21 cellular contexts compared by ENCODE assay signal in genomic region chr3:23431759-23432158, GRCh38.
"Had no signal": no experiment of that assay in that cellular context is flagged by ENCODE, and none has a peak within 500 bp of the region (broad histone marks: within the 10 kb centered on the region; RNA-seq: fewer than 3 reads in every experiment).

No MANE protein-coding gene starts in this region.

- H3K36me3 ChIP-seq: brain microvascular endothelial cell, cardiac muscle cell, MG63 had no signal

- H3K4me3 ChIP-seq: cardiac muscle cell, MG63 had no signal

- H3K27ac ChIP-seq: brain microvascular endothelial cell, cardiac muscle cell had no signal

- ATAC-seq: activated CD4-positive, CD25-positive, alpha-beta regulatory T cell treated with anti-CD3 and anti-CD28 coated beads, Interleukin-2, amount 50 U/mL, for 24 hours; activated CD8-positive, alpha-beta T cell treated with anti-CD3 and anti-CD28 coated beads, Interleukin-2, amount 10 ng/mL, durations not matched to agents 7 days and 5 days; activated naive CD8-positive, alpha-beta T cell treated with anti-CD3 and anti-CD28 coated beads, Interleukin-2, amount 50 U/mL, for 24 hours had no signal

- H3K9me3 ChIP-seq: MG63 had no signal

- H3K27me3 ChIP-seq: brain microvascular endothelial cell, cardiac muscle cell, MG63 had no signal

- DNase-seq: activated CD4-positive, alpha-beta T cell treated with anti-CD3 and anti-CD28 coated beads for 4 hours; activated CD4-positive, alpha-beta T cell treated with anti-CD3 and anti-CD28 coated beads, Interleukin-2, amount 50 U/mL, for 4 hours; activated CD8-positive, alpha-beta memory T cell treated with anti-CD3 and anti-CD28 coated beads, Interleukin-2, amount 50 U/mL, for 48 hours; activated CD8-positive, alpha-beta T cell treated with anti-CD3 and anti-CD28 coated beads, Interleukin-2, amount 10 ng/mL, durations not matched to agents 7 days and 5 days; activated naive CD4-positive, alpha-beta T cell treated with Interleukin-2 at 50 U/mL for 16 hours; activated naive CD8-positive, alpha-beta T cell treated with anti-CD3 and anti-CD28 coated beads, Interleukin-2, amount 50 U/mL, for 24 hours; activated T-cell treated with anti-CD3 and anti-CD28 coated beads, Interleukin-2, amount 50 U/mL, for 1 hour; amygdala; brain microvascular endothelial cell; MG63; MV-4-11; NCI-H1092 treated with DMSO at 0.1 percent for 48 hours; NCI-H1436 treated with DMSO at 0.1 percent for 48 hours; NCI-H187 treated with DMSO at 0.1 percent for 48 hours; NCI-H2081 treated with DMSO at 0.1 percent for 48 hours; NCI-H446; NCI-H524; SIG-M5; T-helper 1 cell had no signal
